Comparison of ENCODE assay signal across 23 cellular contexts in genomic region chr1:161886589-161886988, GRCh38.
"Had no signal": no experiment of that assay in that cellular context is flagged by ENCODE, and none has a peak within 500 bp of the region (broad histone marks: within the 10 kb centered on the region; RNA-seq: fewer than 3 reads in every experiment).

No MANE protein-coding gene starts in this region.

- H3K27ac ChIP-seq: HL-60, RWPE1, SJSA1, SK-N-MC had no signal

- H3K27me3 ChIP-seq: SJSA1 had no signal

- H3K4me3 ChIP-seq: SJSA1, SK-N-MC had no signal

- ATAC-seq: T-cell had no signal

- DNase-seq: KBM-7, MV-4-11, NCI-H1048, NCI-H1105, NCI-H1417, NCI-H1436 treated with DMSO at 0.1 percent for 48 hours, NCI-H1694, NCI-H187 treated with DMSO at 0.1 percent for 48 hours, NCI-H2029 treated with DMSO at 0.1 percent for 48 hours, NCI-H2171, NCI-H226, NCI-H446, NCI-H510A, NCI-H524 treated with DMSO at 0.1 percent for 48 hours, NCI-H69, NCI-H774, SHP77 treated with DMSO at 0.1 percent for 48 hours, SW 1271, T-cell had no signal

- H3K9me3 ChIP-seq: SJSA1 had no signal
